ENCODE assay signal across 9 cellular contexts in the genomic region with DNA sequence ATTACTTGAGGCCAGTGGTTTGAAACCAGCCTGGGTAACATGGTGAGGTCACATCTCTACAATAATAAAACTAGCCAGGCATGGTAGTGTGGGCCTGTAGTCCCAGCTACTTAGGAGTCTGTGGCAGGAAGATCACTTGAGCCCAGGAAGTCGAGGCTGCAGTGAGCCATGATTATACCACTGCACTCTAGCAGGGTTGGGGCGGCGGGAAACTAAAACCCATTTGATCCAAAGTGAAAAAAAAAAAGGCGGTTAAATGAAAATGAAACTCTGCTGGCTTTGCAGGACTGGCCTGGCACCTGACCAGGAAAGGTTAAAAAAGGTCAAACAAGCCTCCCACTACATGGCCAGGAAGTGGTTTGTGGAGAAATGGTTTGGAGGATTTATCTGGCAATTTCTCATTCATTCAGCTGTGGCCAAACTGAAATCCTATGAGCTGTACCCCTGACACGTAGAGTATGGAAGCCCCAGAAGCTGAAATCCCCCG. TPM values are rescaled to one million over a fixed set of nuclear protein-coding genes. Genes with fewer than 3 reads are reported as not detected.
A peak's percentile ranks its signal among the peaks of the same experiment; 100 is the strongest.
DNase-seq lines count a peak whose midpoint lies in the region; ATAC-seq and TF ChIP-seq lines count a peak whose summit lies in the region.
"Had no signal": no experiment of that assay in that cellular context is flagged by ENCODE, and none has a peak within 500 bp of the region (broad histone marks: within the 10 kb centered on the region; RNA-seq: fewer than 3 reads in every experiment).

No MANE protein-coding gene starts in this region.

- H3K9me3 ChIP-seq in MM.1S (replicated peaks; ENCODE audit: insufficient read depth, low read length) (no peaks in the 10 kb centered on the region), body of pancreas (no peaks in the 10 kb centered on the region), tibial artery (no peaks in the 10 kb centered on the region), sigmoid colon (no peaks in the 10 kb centered on the region)

- peaks cover 51% of the 10 kb centered on the region for H3K4me1 ChIP-seq in MM.1S (ENCODE audit: low read length)
- peaks cover 15% of the 10 kb centered on the region for H3K4me1 ChIP-seq in body of pancreas
- peaks cover 0 to 5% (median 3%) of the 10 kb centered on the region in 4 donors for H3K4me1 ChIP-seq in tibial artery
- H3K4me1 ChIP-seq in sigmoid colon, result peaks cover 0 to 7% (median 0%) of the 10 kb centered on the region in 4 donors

- no peaks in the 10 kb centered on the region for H4K20me1 ChIP-seq in MM.1S (ENCODE audit: insufficient read depth, low read length)

- no peaks in the 10 kb centered on the region for H3K9me2 ChIP-seq in MM.1S (replicated peaks; ENCODE audit: insufficient read depth, low read length)

- peak overlapping the region; percentile 76 for H3K4me2 ChIP-seq in MM.1S (ENCODE audit: low read depth, low read length)

- no peak for TF ChIP-seq POLR2A in body of pancreas (IDR thresholded peaks at IDR 0.05)
- TF ChIP-seq POLR2A in sigmoid colon (IDR thresholded peaks at IDR 0.05), result no peak

- TF ChIP-seq EP300 in sigmoid colon (IDR thresholded peaks at IDR 0.05), result no peak

- 30 to 42% methylated on average over 6 of the region's 6 CpGs for WGBS in body of pancreas, 2 donors
- WGBS in sigmoid colon, 2 donors, result 19 to 35% methylated on average over 6 of the region's 6 CpGs

- no peaks in the 10 kb centered on the region for H3K79me2 ChIP-seq in MM.1S (ENCODE audit: low read length)

- DNase-seq in DMS79 treated with DMSO at 0.1 percent for 48 hours (lab: John Stamatoyannopoulos, UW) (peak; percentile 28), DMS79 (lab: John Stamatoyannopoulos, UW) (no peak), MM.1S (peak; percentile 79), body of pancreas (peak; percentile 37 to 67 (median 54)), posterior vena cava (ENCODE audit: low spot score) (peak; percentile 38), tibial artery (no peak), sigmoid colon (no peak)

- H3F3A ChIP-seq in MM.1S (ENCODE audit: insufficient read depth, low read length), result peaks cover 42% of the 10 kb centered on the region

- ATAC-seq in body of pancreas (peak; percentile 47), esophagus mucosa (no peak)

- H3K27me3 ChIP-seq in MM.1S (replicated peaks; ENCODE audit: insufficient read depth, low read length) (no peaks in the 10 kb centered on the region), body of pancreas (no peaks in the 10 kb centered on the region), tibial artery (no peaks in the 10 kb centered on the region), sigmoid colon (no peaks in the 10 kb centered on the region)

- no peaks in the 10 kb centered on the region for H3K36me3 ChIP-seq in MM.1S (replicated peaks; ENCODE audit: insufficient read depth, low read length)
- H3K36me3 ChIP-seq in body of pancreas (replicated peaks in 1 of 2; ENCODE audit: insufficient read depth in 1 of 2, low read depth in 2 of 2), result no peaks in the 10 kb centered on the region
- H3K36me3 ChIP-seq in tibial artery, result peaks cover 0 to 14% (median 7%) of the 10 kb centered on the region in 3 donors
- no peaks in the 10 kb centered on the region for H3K36me3 ChIP-seq in sigmoid colon

- H3K27ac ChIP-seq in MM.1S (ENCODE audit: low read length) (peak overlapping the region; percentile 75; the same call in 1 of the 2 replicates), body of pancreas (no peak overlapping the region), tibial artery (no peak overlapping the region), sigmoid colon (no peak overlapping the region)
- H3K27ac ChIP-seq: 22Rv1 had no signal

- intact Hi-C loops in body of pancreas (cut with DNase I), result no loop called here
- intact Hi-C loops in posterior vena cava (cut with DNase I), result no loop called here
- intact Hi-C loops in tibial artery (cut with DNase I; ENCODE audit: low total_unique reads), result no loop called here
- intact Hi-C loops in sigmoid colon (cut with DNase I), result no loop called here

- peak overlapping the region; percentile 54; the same call in 1 of the 2 replicates for H2AFZ ChIP-seq in MM.1S (ENCODE audit: low read length)

- 0 out of 2 replicates have a peak overlapping the region, but pooled peaks have one; percentile 29 for H3K9ac ChIP-seq in MM.1S (ENCODE audit: low read length)

- no peak overlapping the region for H3K4me3 ChIP-seq in MM.1S (ENCODE audit: low read length)
- no peak overlapping the region for H3K4me3 ChIP-seq in body of pancreas
- no peak overlapping the region for H3K4me3 ChIP-seq in tibial artery
- no peak overlapping the region for H3K4me3 ChIP-seq in sigmoid colon

- TF ChIP-seq CTCF in MM.1S (IDR thresholded peaks at IDR 0.05; ENCODE audit: low read length) (no peak), body of pancreas (IDR thresholded peaks at IDR 0.05) (no peak), tibial artery (IDR thresholded peaks at IDR 0.05) (no peak), sigmoid colon (IDR thresholded peaks at IDR 0.05) (no peak)

RNA-seq across cellular contexts. Expression of a gene that starts 36.6 kb away (rescaled TPM):
- 10 to 100 TPM in 1 of 2 donors, 1 to 10 TPM in 1; 8.6 to 15.5 TPM for total RNA-seq in body of pancreas
- 10 to 100 TPM; 12.8 to 16.0 TPM for total RNA-seq in posterior vena cava
- 9.7 TPM for total RNA-seq in esophagus mucosa
- 10 to 100 TPM; 11.1 to 22.7 (median 17.3) TPM for total RNA-seq in sigmoid colon
- polyA plus RNA-seq in sigmoid colon, result 10 to 100 TPM; 35.5 to 52.0 (median 37.8) TPM

RNA-seq across cellular contexts. Expression of a gene that starts 50.7 kb away (rescaled TPM):
- total RNA-seq in body of pancreas (1 to 10 TPM; 2.1 to 4.0 TPM), posterior vena cava (1 to 10 TPM; 1.5 to 1.8 TPM), esophagus mucosa (3.0 TPM), sigmoid colon (1 to 10 TPM in 3 of 4 donors, under 1 TPM in 1; 0.82 to 1.9 (median 1.4) TPM)
- polyA plus RNA-seq in sigmoid colon, result 1 to 10 TPM in 1 of 3 donors, under 1 TPM in 2; 0.60 to 2.8 (median 0.92) TPM

Comparison
In these comparisons a context has a peak if more than half of its experiments do, and no peak if none do; other contexts are left out.
1. DNase-seq: peak in DMS79 treated with DMSO at 0.1 percent for 48 hours (single experiment), MM.1S (single experiment), body of pancreas (4 of 4) and posterior vena cava (single experiment); none in DMS79 (single experiment), tibial artery (0 of 2) and sigmoid colon (single experiment).